Comparison of ENCODE assay signal across 10 cellular contexts in the genomic region with DNA sequence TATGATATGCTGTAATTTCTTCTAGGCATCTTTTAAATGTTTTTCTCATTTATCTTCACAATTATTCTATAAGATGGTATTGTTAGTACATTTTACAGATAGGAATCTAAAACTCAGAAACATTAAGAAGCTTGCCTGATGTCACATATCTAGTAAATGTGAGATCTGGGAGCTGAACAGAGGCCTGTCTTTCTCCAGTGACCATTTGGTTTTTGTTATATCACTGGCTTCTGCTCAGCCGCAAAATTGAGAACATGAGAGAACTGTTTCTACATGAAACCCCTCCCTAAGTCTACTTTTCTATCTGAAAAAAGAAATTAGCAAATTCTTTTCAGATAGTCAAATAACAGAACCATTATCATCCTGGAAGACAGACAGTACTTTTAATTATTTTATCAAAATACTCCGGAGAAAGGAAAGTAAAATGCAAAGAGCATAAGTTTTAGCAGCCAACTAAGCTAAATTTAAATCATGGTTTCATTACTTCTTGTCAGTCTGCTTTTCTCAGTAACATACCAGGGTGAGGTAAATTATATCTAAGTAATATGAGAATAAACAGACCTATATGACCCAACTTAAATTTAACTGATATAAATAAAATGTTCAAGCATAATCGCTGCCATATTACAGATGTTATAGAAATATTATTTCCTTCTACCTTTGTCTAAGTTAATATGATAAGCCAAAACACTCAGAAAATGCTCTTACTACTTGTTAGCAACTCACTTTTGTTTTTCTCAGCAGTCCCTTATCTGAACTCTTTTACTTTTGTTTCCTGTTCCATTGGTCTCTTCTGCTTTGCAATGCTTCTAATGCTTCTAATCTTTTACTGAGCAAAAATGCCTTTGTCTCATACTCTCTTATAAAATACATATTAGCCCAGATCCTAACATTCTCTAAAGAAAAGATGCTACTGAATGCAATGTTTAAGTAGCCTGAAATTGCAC.
DNase-seq lines count a peak whose midpoint lies in the region; ATAC-seq and TF ChIP-seq lines count a peak whose summit lies in the region.
"Had no signal": no experiment of that assay in that cellular context is flagged by ENCODE, and none has a peak within 500 bp of the region (broad histone marks: within the 10 kb centered on the region; RNA-seq: fewer than 3 reads in every experiment).

No MANE protein-coding gene starts in this region.

- CTCF ChIA-PET in PC-3 (lab: Charles Lee) (no interaction called here), Calu3 (lab: Charles Lee) (interaction anchor here (0.7 to 1.0 kb wide), 2 partner anchors 17 to 65 kb away, joined by 3 read pairs; no protein-coding TSS in a partner anchor)

- peak overlapping the region; percentile 71 for H3K4me3 Mint-ChIP-seq in activated naive CD8-positive, alpha-beta T cell treated with anti-CD3 and anti-CD28 coated beads, Interleukin-2, amount 50 U/mL, for 24 hours
- H3K4me3 Mint-ChIP-seq in naive thymus-derived CD8-positive, alpha-beta T cell: peak overlapping the region; percentile 63 to 83 (median 80)
- H3K4me3 Mint-ChIP-seq in Calu3 (ENCODE audit: low read depth, unreplicated experiment): no peak overlapping the region
- H3K4me3 Mint-ChIP-seq: brain had no signal

- no peak for TF ChIP-seq CTCF in PC-3 (conservative IDR thresholded peaks at IDR 0.05; ENCODE audit: low read depth, low read length)
- TF ChIP-seq CTCF in Calu3 (IDR thresholded peaks at IDR 0.05; ENCODE audit: unreplicated experiment): no peak

- H3K36me3 ChIP-seq in PC-3 (ENCODE audit: low read depth, low read length): no peaks in the 10 kb centered on the region

- H3K36me3 Mint-ChIP-seq in activated naive CD8-positive, alpha-beta T cell treated with anti-CD3 and anti-CD28 coated beads, Interleukin-2, amount 50 U/mL, for 24 hours (ENCODE audit: low read depth): peaks cover 2% of the 10 kb centered on the region
- no peaks in the 10 kb centered on the region for H3K36me3 Mint-ChIP-seq in naive thymus-derived CD8-positive, alpha-beta T cell
- H3K36me3 Mint-ChIP-seq in Calu3 (ENCODE audit: insufficient read depth, unreplicated experiment): no peaks in the 10 kb centered on the region
- H3K36me3 Mint-ChIP-seq: brain had no signal

- no peaks in the 10 kb centered on the region for H3K27me3 ChIP-seq in PC-3 (ENCODE audit: low read length)

- ATAC-seq in HG03066 (IDR thresholded peaks at IDR 0.05; ENCODE audit: low read depth, unreplicated experiment) (peak; percentile 26), PC-3 (no peak)
- no peak for ATAC-seq in activated naive CD8-positive, alpha-beta T cell treated with anti-CD3 and anti-CD28 coated beads, Interleukin-2, amount 50 U/mL, for 24 hours
- ATAC-seq in naive thymus-derived CD8-positive, alpha-beta T cell: peak; percentile 51 to 52

- H3K4me1 ChIP-seq in PC-3 (ENCODE audit: insufficient read depth, low read length): no peaks in the 10 kb centered on the region

- H3K79me2 ChIP-seq in PC-3 (ENCODE audit: low read length): no peaks in the 10 kb centered on the region

- peak overlapping the region; percentile 91 for H3K27ac Mint-ChIP-seq in activated naive CD8-positive, alpha-beta T cell treated with anti-CD3 and anti-CD28 coated beads, Interleukin-2, amount 50 U/mL, for 24 hours
- H3K27ac Mint-ChIP-seq in naive thymus-derived CD8-positive, alpha-beta T cell: peak overlapping the region; percentile 92 to 99 (median 95)
- no peak overlapping the region for H3K27ac Mint-ChIP-seq in Calu3 (ENCODE audit: unreplicated experiment)
- H3K27ac Mint-ChIP-seq: brain had no signal

- H3K9me2 ChIP-seq in PC-3 (replicated peaks; ENCODE audit: low read length): no peaks in the 10 kb centered on the region

- H3K9me3 Mint-ChIP-seq in activated naive CD8-positive, alpha-beta T cell treated with anti-CD3 and anti-CD28 coated beads, Interleukin-2, amount 50 U/mL, for 24 hours: no peaks in the 10 kb centered on the region
- no peaks in the 10 kb centered on the region for H3K9me3 Mint-ChIP-seq in naive thymus-derived CD8-positive, alpha-beta T cell
- H3K9me3 Mint-ChIP-seq in Calu3 (ENCODE audit: low read depth, unreplicated experiment): no peaks in the 10 kb centered on the region
- H3K9me3 Mint-ChIP-seq: brain had no signal

- H3K27ac ChIP-seq in PC-3 (ENCODE audit: low read length): no peak overlapping the region

- BruUV-seq in PC-3 (replicated peaks; lab: Mats Ljungman, UMichigan) (no TSS peak), Calu3 (replicated peaks; lab: Mats Ljungman, UMichigan) (no TSS peak)

- POLR2A ChIA-PET in naive thymus-derived CD8-positive, alpha-beta T cell (lab: Charles Lee): interaction anchor here (1.5 to 5.8 kb wide), 5 partner anchors 11 to 68 kb away, joined by 3 to 67 read pairs (median 16); partner anchors contain the start of gene MBNL1
- POLR2A ChIA-PET in PC-3 (lab: Charles Lee; ENCODE audit: unreplicated experiment): no interaction called here

- no peaks in the 10 kb centered on the region for H3K9me3 ChIP-seq in PC-3 (ENCODE audit: low read length)

- no peaks in the 10 kb centered on the region for H3F3A ChIP-seq in PC-3 (ENCODE audit: low read length, unreplicated experiment)

- DNase-seq in CD1c-positive myeloid dendritic cell (ENCODE audit: extremely low spot score) (peak; percentile 42), DMS53 treated with DMSO at 0.1 percent for 48 hours (lab: John Stamatoyannopoulos, UW; ENCODE audit: unreplicated experiment) (no peak), PC-3 (no peak), mucosa of gallbladder (ENCODE audit: low spot score) (no peak), Calu3 (no peak)
- no peak for DNase-seq in activated naive CD8-positive, alpha-beta T cell treated with anti-CD3 and anti-CD28 coated beads, Interleukin-2, amount 50 U/mL, for 24 hours
- DNase-seq in naive thymus-derived CD8-positive, alpha-beta T cell: peak in 3 of 10 donors; percentile 38 to 51 (median 42)

- no peak overlapping the region for H3K9ac ChIP-seq in PC-3 (ENCODE audit: low read length)

- intact Hi-C loops in PC-3 (cut with micrococcal nuclease): no loop called here
- intact Hi-C loops in Calu3 (cut with micrococcal nuclease; ENCODE audit: unreplicated experiment): loop anchor here (5.0 kb wide), 1 partner anchor 67 kb away; the partner anchor contains the start of gene MBNL1

- H3K4me2 ChIP-seq in PC-3 (ENCODE audit: low read length): no peak overlapping the region

- no peaks in the 10 kb centered on the region for H3K27me3 Mint-ChIP-seq in activated naive CD8-positive, alpha-beta T cell treated with anti-CD3 and anti-CD28 coated beads, Interleukin-2, amount 50 U/mL, for 24 hours
- no peaks in the 10 kb centered on the region for H3K27me3 Mint-ChIP-seq in naive thymus-derived CD8-positive, alpha-beta T cell
- no peaks in the 10 kb centered on the region for H3K27me3 Mint-ChIP-seq in Calu3 (ENCODE audit: unreplicated experiment)

- no peak overlapping the region for H2AFZ ChIP-seq in PC-3 (ENCODE audit: low read length)

- no peaks in the 10 kb centered on the region for H4K20me1 ChIP-seq in PC-3 (ENCODE audit: low read length)

- peaks cover 73% of the 10 kb centered on the region for H3K4me1 Mint-ChIP-seq in activated naive CD8-positive, alpha-beta T cell treated with anti-CD3 and anti-CD28 coated beads, Interleukin-2, amount 50 U/mL, for 24 hours
- H3K4me1 Mint-ChIP-seq in naive thymus-derived CD8-positive, alpha-beta T cell: peaks cover 27 to 88% (median 70%) of the 10 kb centered on the region in 4 donors
- peaks cover 12% of the 10 kb centered on the region for H3K4me1 Mint-ChIP-seq in Calu3 (ENCODE audit: low read depth, unreplicated experiment)

- no peak overlapping the region for H3K4me3 ChIP-seq in PC-3 (ENCODE audit: low read length)
- H3K4me3 ChIP-seq: lung had no signal

Comparison
In these comparisons a context has a peak if more than half of its experiments do, and no peak if none do; other contexts are left out.
1. ATAC-seq: peak in HG03066 (single experiment) and naive thymus-derived CD8-positive, alpha-beta T cell (2 of 2); none in activated naive CD8-positive, alpha-beta T cell treated with anti-CD3 and anti-CD28 coated beads, Interleukin-2, amount 50 U/mL, for 24 hours (single experiment) and PC-3 (single experiment).